Comparison of ENCODE assay signal across 8 cellular contexts in the genomic region with DNA sequence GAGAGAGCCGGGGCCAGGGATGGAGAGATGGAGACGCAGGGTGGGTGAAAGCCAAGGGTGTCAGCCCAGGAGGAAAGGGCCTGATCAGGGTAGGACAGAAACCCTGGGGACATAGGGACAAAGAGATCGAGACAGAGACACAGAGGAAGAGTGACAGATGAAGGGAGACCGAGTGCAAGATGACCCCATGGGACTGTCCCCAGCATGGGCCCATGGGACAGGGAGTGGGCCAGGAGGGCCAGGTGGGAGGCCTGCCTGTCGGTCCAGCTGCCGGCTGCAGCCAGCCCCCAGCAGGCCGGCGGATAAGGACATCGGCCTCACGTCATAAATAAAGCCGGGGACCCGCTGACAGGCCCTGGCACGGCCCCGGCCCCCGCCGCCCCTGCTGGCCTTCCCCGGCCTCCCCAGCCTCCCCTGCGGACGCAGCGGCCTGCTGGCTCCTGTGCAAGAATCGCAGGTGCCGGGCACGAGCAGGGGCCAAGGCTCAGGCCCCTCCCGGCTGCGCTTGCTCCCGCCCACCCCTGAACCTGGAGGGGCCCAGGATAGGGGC. TPM values are rescaled to one million over a fixed set of nuclear protein-coding genes. Genes with fewer than 3 reads are reported as not detected.
A peak's percentile ranks its signal among the peaks of the same experiment; 100 is the strongest.
DNase-seq lines count a peak whose midpoint lies in the region; ATAC-seq and TF ChIP-seq lines count a peak whose summit lies in the region.

No MANE protein-coding gene starts in this region.

- DNase-seq in T-helper 1 cell (no peak), WERI-Rb-1 (peak; percentile 48), right atrium auricular region (ENCODE audit: low spot score) (no peak), NCI-H69 (lab: John Stamatoyannopoulos, UW) (no peak), putamen (ENCODE audit: low spot score) (no peak), NOMO-1 (lab: John Stamatoyannopoulos, UW; ENCODE audit: unreplicated experiment in 2 of 2) (no peak)
- DNase-seq in stimulated activated naive B cell treated with anti-CD40 and anti-IgM and Interleukin-4, amounts not matched to agents 10 μg/mL and 1 μg/mL and 100 μg/mL, for 72 hours, result no peak

- peaks cover 18% of the 10 kb centered on the region for H3K36me3 ChIP-seq in WERI-Rb-1
- peaks cover 10% of the 10 kb centered on the region for H3K36me3 ChIP-seq in right atrium auricular region

- peak overlapping the region; percentile 72 for H3K4me3 Mint-ChIP-seq in T-helper 1 cell treated with Interleukin-12 subunit alpha and Interleukin-12 subunit beta and Interleukin-4 antibody, amounts not matched to agents 30 μg/mL and 1 μg/mL, for 36 hours
- H3K4me3 Mint-ChIP-seq in stimulated activated naive B cell treated with anti-CD40 and anti-IgM and Interleukin-4, amounts not matched to agents 10 μg/mL and 1 μg/mL and 100 μg/mL, for 72 hours, result peak overlapping the region; percentile 81 to 82

- ATAC-seq in stimulated activated naive B cell treated with anti-CD40 and anti-IgM and Interleukin-4, amounts not matched to agents 10 μg/mL and 1 μg/mL and 100 μg/mL, for 72 hours (replicated peaks), result peak; percentile 15 to 28

- no peak for TF ChIP-seq CTCF in WERI-Rb-1 (IDR thresholded peaks at IDR 0.05; ENCODE audit: low read depth, low read length)
- no peak for TF ChIP-seq CTCF in right atrium auricular region (IDR thresholded peaks at IDR 0.05)

- peaks cover 16% of the 10 kb centered on the region for H3K27me3 Mint-ChIP-seq in T-helper 1 cell treated with Interleukin-12 subunit alpha and Interleukin-12 subunit beta and Interleukin-4 antibody, amounts not matched to agents 30 μg/mL and 1 μg/mL, for 36 hours (ENCODE audit: low read depth)
- H3K27me3 Mint-ChIP-seq in stimulated activated naive B cell treated with anti-CD40 and anti-IgM and Interleukin-4, amounts not matched to agents 10 μg/mL and 1 μg/mL and 100 μg/mL, for 72 hours, result peaks cover 35 to 41% of the 10 kb centered on the region in 2 donors

- H3K9me3 ChIP-seq in WERI-Rb-1 (ENCODE audit: severe bottlenecking) (no peaks in the 10 kb centered on the region), right atrium auricular region (no peaks in the 10 kb centered on the region)

- peaks cover 9% of the 10 kb centered on the region for H3K36me3 Mint-ChIP-seq in T-helper 1 cell treated with Interleukin-12 subunit alpha and Interleukin-12 subunit beta and Interleukin-4 antibody, amounts not matched to agents 30 μg/mL and 1 μg/mL, for 36 hours (ENCODE audit: low read depth)
- peaks cover 14 to 16% of the 10 kb centered on the region in 2 donors for H3K36me3 Mint-ChIP-seq in stimulated activated naive B cell treated with anti-CD40 and anti-IgM and Interleukin-4, amounts not matched to agents 10 μg/mL and 1 μg/mL and 100 μg/mL, for 72 hours

- H3K27me3 ChIP-seq in WERI-Rb-1 (ENCODE audit: insufficient read depth, low read depth, severe bottlenecking) (no peaks in the 10 kb centered on the region), right atrium auricular region (no peaks in the 10 kb centered on the region)

- no peak overlapping the region for H3K27ac Mint-ChIP-seq in T-helper 1 cell treated with Interleukin-12 subunit alpha and Interleukin-12 subunit beta and Interleukin-4 antibody, amounts not matched to agents 30 μg/mL and 1 μg/mL, for 36 hours
- H3K27ac Mint-ChIP-seq in stimulated activated naive B cell treated with anti-CD40 and anti-IgM and Interleukin-4, amounts not matched to agents 10 μg/mL and 1 μg/mL and 100 μg/mL, for 72 hours, result peak overlapping the region; percentile 92

- peak overlapping the region; percentile 47 for H3K4me3 ChIP-seq in WERI-Rb-1 (ENCODE audit: low read depth, low read length)
- H3K4me3 ChIP-seq in right atrium auricular region, result peak overlapping the region; percentile 28 to 44

- no peaks in the 10 kb centered on the region for H3K9me3 Mint-ChIP-seq in T-helper 1 cell treated with Interleukin-12 subunit alpha and Interleukin-12 subunit beta and Interleukin-4 antibody, amounts not matched to agents 30 μg/mL and 1 μg/mL, for 36 hours
- H3K9me3 Mint-ChIP-seq in stimulated activated naive B cell treated with anti-CD40 and anti-IgM and Interleukin-4, amounts not matched to agents 10 μg/mL and 1 μg/mL and 100 μg/mL, for 72 hours, result no peaks in the 10 kb centered on the region

- peaks cover 16% of the 10 kb centered on the region for H3K4me1 Mint-ChIP-seq in T-helper 1 cell treated with Interleukin-12 subunit alpha and Interleukin-12 subunit beta and Interleukin-4 antibody, amounts not matched to agents 30 μg/mL and 1 μg/mL, for 36 hours (ENCODE audit: low read depth)
- peaks cover 18 to 48% of the 10 kb centered on the region in 2 donors for H3K4me1 Mint-ChIP-seq in stimulated activated naive B cell treated with anti-CD40 and anti-IgM and Interleukin-4, amounts not matched to agents 10 μg/mL and 1 μg/mL and 100 μg/mL, for 72 hours

- peaks cover 0 to 29% of the 10 kb centered on the region in 2 donors for H3K4me1 ChIP-seq in right atrium auricular region

- peak overlapping the region; percentile 32 for H3K27ac ChIP-seq in WERI-Rb-1
- H3K27ac ChIP-seq in right atrium auricular region, result peak overlapping the region; percentile 2 to 63

RNA-seq across cellular contexts. Expression of a gene that starts 6.3 kb away (rescaled TPM):
- 100 to 1,000 TPM; 119 to 171 TPM for total RNA-seq in right atrium auricular region

RNA-seq across cellular contexts. Expression of a gene that starts 11.7 kb away (rescaled TPM):
- total RNA-seq in right atrium auricular region, result 10 to 100 TPM; 71.8 to 73.9 TPM

RNA-seq across cellular contexts. Expression of a gene that starts 17.8 kb away (rescaled TPM):
- total RNA-seq in right atrium auricular region, result 1 to 10 TPM; 2.2 to 3.0 TPM

RNA-seq across cellular contexts. Expression of a gene that starts 23.2 kb away (rescaled TPM):
- 100 to 1,000 TPM; 272 to 543 TPM for total RNA-seq in right atrium auricular region

RNA-seq across cellular contexts. Expression of a gene that starts 37.2 kb away (rescaled TPM):
- 100 to 1,000 TPM in 1 of 2 donors, 10 to 100 TPM in 1; 60.7 to 114 TPM for total RNA-seq in right atrium auricular region
